ENCODE assay signal across 8 cellular contexts in genomic region chr7:67377939-67378862, GRCh38.
DNase-seq lines count a peak whose midpoint lies in the region; ATAC-seq and TF ChIP-seq lines count a peak whose summit lies in the region.

No MANE protein-coding gene starts in this region.

- H3K4me3 ChIP-seq in PC-9 (no peak overlapping the region), foreskin fibroblast (ENCODE audit: low read depth in 1 of 2, low read length in 2 of 2) (no peak overlapping the region), tibial artery (no peak overlapping the region)

- H3K4me2 ChIP-seq in PC-9: no peak overlapping the region

- BruUV-seq in PC-9 (replicated peaks; lab: Mats Ljungman, UMichigan): no TSS peak

- no peaks in the 10 kb centered on the region for H3K36me3 ChIP-seq in PC-9 (ENCODE audit: low read depth)
- H3K36me3 ChIP-seq in tibial artery: no peaks in the 10 kb centered on the region

- H2AFZ ChIP-seq in PC-9: no peak overlapping the region

- CTCF ChIA-PET in PC-9 (lab: Charles Lee): interaction anchor here (0.5 kb wide), 1 partner anchor 808 kb away, joined by 4 read pairs; no protein-coding TSS in a partner anchor

- H4K20me1 ChIP-seq in PC-9 (ENCODE audit: insufficient read depth): no peaks in the 10 kb centered on the region

- H3K9me3 ChIP-seq in PC-9 (ENCODE audit: insufficient read depth, low read depth) (no peaks in the 10 kb centered on the region), tibial artery (peaks cover 0 to 6% (median 0%) of the 10 kb centered on the region in 3 donors)

- DNase-seq in DMS53 (lab: John Stamatoyannopoulos, UW) (peak; percentile 83), KBM-7 (peak; percentile 85), PC-9 (peak in 1 of 2 experiments; percentile 53), activated T-helper 1 cell treated with Interleukin-2 at 50 U/mL for 16 hours (ENCODE audit: low read depth) (peak; percentile 9), foreskin fibroblast (peak; percentile 28 to 71), nucleus accumbens (lab: John Stamatoyannopoulos, UW) (peak in 53 of 56 donors; percentile 3 to 78 (median 50)), tibial artery (peak; percentile 50 to 73)

- intact Hi-C loops in PC-9 (cut with micrococcal nuclease; ENCODE audit: unreplicated experiment): no loop called here
- intact Hi-C loops in tibial artery (cut with DNase I; ENCODE audit: low total_unique reads): no loop called here

- no peaks in the 10 kb centered on the region for H3K9me2 ChIP-seq in PC-9 (ENCODE audit: insufficient read depth)

- ATAC-seq in GM21529 (IDR thresholded peaks at IDR 0.05; ENCODE audit: unreplicated experiment): peak; percentile 90

- no peak overlapping the region for H3K27ac ChIP-seq in PC-9
- H3K27ac ChIP-seq in tibial artery: no peak overlapping the region

- no peaks in the 10 kb centered on the region for H3K4me1 ChIP-seq in PC-9 (replicated peaks; ENCODE audit: insufficient read depth)
- H3K4me1 ChIP-seq in tibial artery: no peaks in the 10 kb centered on the region

- peaks cover 11% of the 10 kb centered on the region; the same call in 1 of the 2 replicates for H3F3A ChIP-seq in PC-9 (ENCODE audit: insufficient read depth, low read depth)

- H3K79me2 ChIP-seq in PC-9 (ENCODE audit: low read depth): no peaks in the 10 kb centered on the region

- TF ChIP-seq CTCF in PC-9 (conservative IDR thresholded peaks at IDR 0.05) (peak; percentile 92), foreskin fibroblast (IDR thresholded peaks at IDR 0.05; ENCODE audit: low read depth, low read length) (peak; percentile 75), tibial artery (IDR thresholded peaks at IDR 0.05) (peak; percentile 71 to 76)

- peaks cover 15% of the 10 kb centered on the region; the same call in 1 of the 2 replicates for H3K27me3 ChIP-seq in PC-9 (ENCODE audit: insufficient read depth, low read depth)
- H3K27me3 ChIP-seq in tibial artery: peaks cover 0 to 5% of the 10 kb centered on the region in 2 donors

- in situ Hi-C loops in KBM-7 (cut with MboI; ENCODE audit: low pct_unique_long_range_greater_than_20kb, low sequenced_read_pairs): no loop called here

- POLR2A ChIA-PET in PC-9 (lab: Charles Lee; ENCODE audit: unreplicated experiment): no interaction called here
